9 cellular contexts compared by ENCODE assay signal in genomic region chr16:4944333-4945281, GRCh38. TPM values are rescaled to one million over a fixed set of nuclear protein-coding genes. Genes with fewer than 3 reads are reported as not detected.
DNase-seq lines count a peak whose midpoint lies in the region; ATAC-seq and TF ChIP-seq lines count a peak whose summit lies in the region.
"Had no signal": no experiment of that assay in that cellular context is flagged by ENCODE, and none has a peak within 500 bp of the region (broad histone marks: within the 10 kb centered on the region; RNA-seq: fewer than 3 reads in every experiment).

No MANE protein-coding gene starts in this region.

- H3K23ac ChIP-seq in mesendoderm (ENCODE audit: low read length): no peak overlapping the region

- POLR2A ChIA-PET in activated CD8-positive, alpha-beta T cell treated with anti-CD3 and anti-CD28 coated beads for 36 hours (lab: Charles Lee): no interaction called here
- POLR2A ChIA-PET in activated CD8-positive, alpha-beta T cell treated with anti-CD3 and anti-CD28 coated beads, Interleukin-2, amount 10 ng/mL, durations not matched to agents 7 days and 5 days (lab: Charles Lee): no interaction called here

- peaks cover 2% of the 10 kb centered on the region for H3K4me1 Mint-ChIP-seq in activated CD8-positive, alpha-beta T cell treated with anti-CD3 and anti-CD28 coated beads for 36 hours (ENCODE audit: low read depth)
- peaks cover 7% of the 10 kb centered on the region for H3K4me1 Mint-ChIP-seq in activated CD8-positive, alpha-beta T cell treated with anti-CD3 and anti-CD28 coated beads, Interleukin-2, amount 10 ng/mL, durations not matched to agents 7 days and 5 days (ENCODE audit: low read depth)

- H3K27me3 ChIP-seq in endocrine pancreas (ENCODE audit: control insufficient read depth, insufficient read depth, low read length): no peaks in the 10 kb centered on the region
- no peaks in the 10 kb centered on the region for H3K27me3 ChIP-seq in mesendoderm (ENCODE audit: insufficient read depth, low read length, poor library complexity)
- no peaks in the 10 kb centered on the region for H3K27me3 ChIP-seq in aorta (ENCODE audit: control insufficient read depth in 1 of 2, insufficient read depth in 2 of 2, low read length in 1 of 2)

- peak; percentile 27 for ATAC-seq in activated CD8-positive, alpha-beta T cell treated with anti-CD3 and anti-CD28 coated beads for 36 hours
- ATAC-seq in activated CD8-positive, alpha-beta T cell treated with anti-CD3 and anti-CD28 coated beads, Interleukin-2, amount 10 ng/mL, durations not matched to agents 7 days and 5 days: no peak
- ATAC-seq in aorta (ENCODE audit: low FRiP score): peak; percentile 96
- no peak for ATAC-seq in HG03442 (IDR thresholded peaks at IDR 0.05; ENCODE audit: unreplicated experiment)
- ATAC-seq: CD8-positive, alpha-beta T cell had no signal

- peak overlapping the region; percentile 40 for H3K56ac ChIP-seq in mesendoderm (ENCODE audit: low read length)

- DNase-seq in activated CD8-positive, alpha-beta T cell treated with anti-CD3 and anti-CD28 coated beads for 36 hours: peak; percentile 25
- DNase-seq in activated CD8-positive, alpha-beta T cell treated with anti-CD3 and anti-CD28 coated beads, Interleukin-2, amount 10 ng/mL, durations not matched to agents 7 days and 5 days: no peak
- DNase-seq in NCI-H774 (lab: John Stamatoyannopoulos, UW) (peak; percentile 69), mesendoderm (peak; percentile 93), aorta (peak; percentile 95 to 98)
- DNase-seq in central memory CD4-positive, alpha-beta T cell: no peak

- intact Hi-C loops in activated CD8-positive, alpha-beta T cell treated with anti-CD3 and anti-CD28 coated beads for 36 hours (cut with micrococcal nuclease): no loop called here
- intact Hi-C loops in aorta (cut with DNase I): loop anchor here (5.0 to 10.0 kb wide), 2 partner anchors 97 to 150 kb away; partner anchors contain the start of genes GLYR1 (in 2 of the 2), UBN1 (in 2 of the 2) and EEF2KMT (in 1 of the 2)

- no peak overlapping the region for H2AK5ac ChIP-seq in mesendoderm (ENCODE audit: low read length)

- H3K4me3 ChIP-seq in endocrine pancreas (ENCODE audit: control insufficient read depth, insufficient read depth, low read length) (no peak overlapping the region), mesendoderm (ENCODE audit: low read length) (no peak overlapping the region), aorta (ENCODE audit: low read length in 2 of 2) (no peak overlapping the region)

- H3K27ac ChIP-seq in mesendoderm (ENCODE audit: low read depth, low read length) (peak overlapping the region; percentile 66), aorta (ENCODE audit: low read depth in 1 of 2, low read length in 2 of 2) (peak overlapping the region; percentile 82 to 84)

- H4K5ac ChIP-seq in mesendoderm (ENCODE audit: low read length): no peak overlapping the region

- H3K36me3 Mint-ChIP-seq in activated CD8-positive, alpha-beta T cell treated with anti-CD3 and anti-CD28 coated beads for 36 hours (ENCODE audit: low read depth): no peaks in the 10 kb centered on the region
- H3K36me3 Mint-ChIP-seq in activated CD8-positive, alpha-beta T cell treated with anti-CD3 and anti-CD28 coated beads, Interleukin-2, amount 10 ng/mL, durations not matched to agents 7 days and 5 days (ENCODE audit: low read depth): no peaks in the 10 kb centered on the region
- H3K36me3 Mint-ChIP-seq: CD8-positive, alpha-beta T cell had no signal

- no peak overlapping the region for H3K27ac Mint-ChIP-seq in activated CD8-positive, alpha-beta T cell treated with anti-CD3 and anti-CD28 coated beads for 36 hours
- H3K27ac Mint-ChIP-seq in activated CD8-positive, alpha-beta T cell treated with anti-CD3 and anti-CD28 coated beads, Interleukin-2, amount 10 ng/mL, durations not matched to agents 7 days and 5 days: no peak overlapping the region
- H3K27ac Mint-ChIP-seq: CD8-positive, alpha-beta T cell had no signal

- H3K9ac ChIP-seq in endocrine pancreas (ENCODE audit: control insufficient read depth, insufficient read depth, low read length) (peak overlapping the region; percentile 38), mesendoderm (ENCODE audit: low read length) (no peak overlapping the region)

- TF ChIP-seq CTCF in activated CD8-positive, alpha-beta T cell treated with anti-CD3 and anti-CD28 coated beads for 36 hours (IDR thresholded peaks at IDR 0.05): no peak

- no peak overlapping the region for H3K4ac ChIP-seq in mesendoderm (ENCODE audit: low read depth, low read length)

- H3K9me3 ChIP-seq in endocrine pancreas (ENCODE audit: control insufficient read depth, low read length): no peaks in the 10 kb centered on the region
- no peaks in the 10 kb centered on the region for H3K9me3 ChIP-seq in aorta (ENCODE audit: control insufficient read depth, low read length)

- no peak overlapping the region for H3K4me2 ChIP-seq in mesendoderm (ENCODE audit: low read length)

- WGBS in mesendoderm (ENCODE audit: extremely low coverage, insufficient coverage, low lambda C conversion rate): no CpG with 5 or more reads among the region's 20 CpGs
- 18 to 19% methylated on average over 20 of the region's 20 CpGs for WGBS in aorta, 2 donors

- no peak overlapping the region for H2BK15ac ChIP-seq in mesendoderm (replicated peaks; ENCODE audit: low read depth)

- no peaks in the 10 kb centered on the region for H3K79me2 ChIP-seq in mesendoderm (ENCODE audit: control insufficient read depth, insufficient read depth, low read length)

- no peak overlapping the region for H2BK5ac ChIP-seq in mesendoderm (ENCODE audit: low read length)

- H4K8ac ChIP-seq in mesendoderm (ENCODE audit: low read depth, low read length): no peak overlapping the region

- no peak overlapping the region for H3K18ac ChIP-seq in mesendoderm (ENCODE audit: low read length)

- H2BK120ac ChIP-seq in mesendoderm (ENCODE audit: low read depth, low read length): peak overlapping the region; percentile 8

- H3K4me1 ChIP-seq in endocrine pancreas (ENCODE audit: control insufficient read depth, insufficient read depth, low read length) (no peaks in the 10 kb centered on the region), mesendoderm (ENCODE audit: control insufficient read depth, low read depth, low read length) (peaks cover 2% of the 10 kb centered on the region), aorta (ENCODE audit: control insufficient read depth in 1 of 2, insufficient read depth in 2 of 2, low read length in 2 of 2) (peaks cover 0 to 4% of the 10 kb centered on the region in 2 donors)

- peaks cover 2% of the 10 kb centered on the region for H3K27me3 Mint-ChIP-seq in activated CD8-positive, alpha-beta T cell treated with anti-CD3 and anti-CD28 coated beads for 36 hours
- H3K27me3 Mint-ChIP-seq in activated CD8-positive, alpha-beta T cell treated with anti-CD3 and anti-CD28 coated beads, Interleukin-2, amount 10 ng/mL, durations not matched to agents 7 days and 5 days (ENCODE audit: low read depth): no peaks in the 10 kb centered on the region

- CTCF ChIA-PET in activated CD8-positive, alpha-beta T cell treated with anti-CD3 and anti-CD28 coated beads for 36 hours (lab: Charles Lee): interaction anchor here (1.1 kb wide), 1 partner anchor 12 kb away, joined by 3 read pairs; no protein-coding TSS in a partner anchor
- CTCF ChIA-PET in activated CD8-positive, alpha-beta T cell treated with anti-CD3 and anti-CD28 coated beads, Interleukin-2, amount 10 ng/mL, durations not matched to agents 7 days and 5 days (lab: Charles Lee): no interaction called here

- H3K36me3 ChIP-seq in endocrine pancreas (ENCODE audit: control insufficient read depth, insufficient read depth, low read length) (no peaks in the 10 kb centered on the region), mesendoderm (ENCODE audit: control insufficient read depth, insufficient read depth, low read length) (no peaks in the 10 kb centered on the region), aorta (ENCODE audit: control insufficient read depth in 1 of 2, insufficient read depth in 2 of 2, low read length in 1 of 2) (no peaks in the 10 kb centered on the region)

- no peaks in the 10 kb centered on the region for H3K79me1 ChIP-seq in mesendoderm (ENCODE audit: low read length)

- H3K4me3 Mint-ChIP-seq in activated CD8-positive, alpha-beta T cell treated with anti-CD3 and anti-CD28 coated beads for 36 hours: no peak overlapping the region
- no peak overlapping the region for H3K4me3 Mint-ChIP-seq in activated CD8-positive, alpha-beta T cell treated with anti-CD3 and anti-CD28 coated beads, Interleukin-2, amount 10 ng/mL, durations not matched to agents 7 days and 5 days
- H3K4me3 Mint-ChIP-seq: CD8-positive, alpha-beta T cell had no signal

- no peaks in the 10 kb centered on the region for H3K9me3 Mint-ChIP-seq in activated CD8-positive, alpha-beta T cell treated with anti-CD3 and anti-CD28 coated beads for 36 hours
- no peaks in the 10 kb centered on the region for H3K9me3 Mint-ChIP-seq in activated CD8-positive, alpha-beta T cell treated with anti-CD3 and anti-CD28 coated beads, Interleukin-2, amount 10 ng/mL, durations not matched to agents 7 days and 5 days (ENCODE audit: insufficient read depth)
- H3K9me3 Mint-ChIP-seq: CD8-positive, alpha-beta T cell had no signal

RNA-seq across cellular contexts. Expression of gene PPL, which starts 7.7 kb away (rescaled TPM):
- under 1 TPM in 1 of 2 experiments, not detected in 1; 0.05 TPM for total RNA-seq in activated CD8-positive, alpha-beta T cell treated with anti-CD3 and anti-CD28 coated beads for 36 hours
- not detected for total RNA-seq in activated CD8-positive, alpha-beta T cell treated with anti-CD3 and anti-CD28 coated beads, Interleukin-2, amount 10 ng/mL, durations not matched to agents 7 days and 5 days
- polyA plus RNA-seq in mesendoderm (2013, experiment 1 of 2): 14.5 TPM
- polyA plus RNA-seq in mesendoderm (2013, experiment 2 of 2): 15.7 TPM
- total RNA-seq in aorta: 10 to 100 TPM; 11.9 to 22.9 TPM
- polyA plus RNA-seq in aorta: 10 to 100 TPM in 1 of 2 donors, 1 to 10 TPM in 1; 5.9 to 23.9 TPM
- total RNA-seq: CD8-positive, alpha-beta T cell had no signal

RNA-seq across cellular contexts. Expression of gene SEC14L5, which starts 13.5 kb away (rescaled TPM):
- under 1 TPM in 1 of 2 experiments, not detected in 1; 0.07 TPM for total RNA-seq in activated CD8-positive, alpha-beta T cell treated with anti-CD3 and anti-CD28 coated beads for 36 hours
- total RNA-seq in activated CD8-positive, alpha-beta T cell treated with anti-CD3 and anti-CD28 coated beads, Interleukin-2, amount 10 ng/mL, durations not matched to agents 7 days and 5 days: not detected
- 0.42 TPM for polyA plus RNA-seq in mesendoderm (2013, experiment 1 of 2)
- polyA plus RNA-seq in mesendoderm (2013, experiment 2 of 2): 0.56 TPM
- total RNA-seq in aorta: under 1 TPM; 0.29 to 0.90 TPM
- polyA plus RNA-seq in aorta: under 1 TPM in 1 of 2 donors, not detected in 1; 0.26 TPM
- total RNA-seq: CD8-positive, alpha-beta T cell had no signal

Comparison
In these comparisons a context has a peak if more than half of its experiments do, and no peak if none do; other contexts are left out.
1. ATAC-seq: peak in activated CD8-positive, alpha-beta T cell treated with anti-CD3 and anti-CD28 coated beads for 36 hours (single experiment) and aorta (single experiment); none in activated CD8-positive, alpha-beta T cell treated with anti-CD3 and anti-CD28 coated beads, Interleukin-2, amount 10 ng/mL, durations not matched to agents 7 days and 5 days (single experiment) and HG03442 (single experiment).
2. DNase-seq: peak in activated CD8-positive, alpha-beta T cell treated with anti-CD3 and anti-CD28 coated beads for 36 hours (single experiment), NCI-H774 (single experiment), mesendoderm (single experiment) and aorta (2 of 2); none in activated CD8-positive, alpha-beta T cell treated with anti-CD3 and anti-CD28 coated beads, Interleukin-2, amount 10 ng/mL, durations not matched to agents 7 days and 5 days (single experiment) and central memory CD4-positive, alpha-beta T cell (single experiment).
3. RNA of gene PPL, which starts 7.7 kb away (total RNA-seq): 11.9 to 22.9 TPM in aorta; 0.05 TPM in activated CD8-positive, alpha-beta T cell treated with anti-CD3 and anti-CD28 coated beads for 36 hours and not detected in activated CD8-positive, alpha-beta T cell treated with anti-CD3 and anti-CD28 coated beads, Interleukin-2, amount 10 ng/mL, durations not matched to agents 7 days and 5 days; every median in the first group is over 10 times any median in the second.